Comparison of ENCODE assay signal across 15 cellular contexts in genomic region chr5:147437161-147437596, GRCh38.
DNase-seq lines count a peak whose midpoint lies in the region; ATAC-seq and TF ChIP-seq lines count a peak whose summit lies in the region.
"Had no signal": no experiment of that assay in that cellular context is flagged by ENCODE, and none has a peak within 500 bp of the region (broad histone marks: within the 10 kb centered on the region; RNA-seq: fewer than 3 reads in every experiment).

No MANE protein-coding gene starts in this region.

- in situ Hi-C loops in astrocyte of the spinal cord (cut with HindIII; ENCODE audit: low sequenced_read_pairs), result no loop called here

- DNase-seq in EH (ENCODE audit: low read depth) (peak; percentile 24), NB4 (ENCODE audit: low read depth) (peak; percentile 89), astrocyte of the spinal cord (ENCODE audit: low read depth, low spot score) (peak; percentile 89), neural crest cell (ENCODE audit: low read depth, low spot score) (no peak), 8988T (no peak)
- DNase-seq in stimulated activated CD8-positive, alpha-beta memory T cell treated with anti-CD3 and anti-CD28 coated beads, Interleukin-4, amount 100 ng/mL, for 48 hours, result no peak
- DNase-seq: activated CD4-positive, alpha-beta T cell treated with anti-CD3 and anti-CD28 coated beads, Interleukin-2, amount 10 ng/mL, durations not matched to agents 24 days and 14 days; activated T-cell treated with anti-CD3 and anti-CD28 coated beads, Interleukin-2, amount 50 U/mL, for 24 hours; NCI-H1417 treated with DMSO at 0.1 percent for 48 hours; NCI-H446 treated with DMSO at 0.1 percent for 48 hours; T-helper 2 cell; testis had no signal

- H3K4me3 ChIP-seq in NB4 (ENCODE audit: low read depth, low read length) (no peak overlapping the region), astrocyte of the spinal cord (ENCODE audit: low read depth, low read length) (no peak overlapping the region)
- H3K4me3 ChIP-seq: testis had no signal

- H3K4me1 Mint-ChIP-seq in neural crest cell, result peaks cover 60% of the 10 kb centered on the region
- H3K4me1 Mint-ChIP-seq: activated CD4-positive, alpha-beta T cell treated with anti-CD3 and anti-CD28 coated beads, Interleukin-2, amount 10 ng/mL, durations not matched to agents 24 days and 14 days had no signal

- H3K36me3 Mint-ChIP-seq in neural crest cell (ENCODE audit: low read depth), result peaks cover 5% of the 10 kb centered on the region

- no peak for TF ChIP-seq CTCF in NB4 (IDR thresholded peaks at IDR 0.05; ENCODE audit: low read depth, low read length)
- TF ChIP-seq CTCF in astrocyte of the spinal cord (IDR thresholded peaks at IDR 0.05; ENCODE audit: low read depth, low read length), result no peak
- no peak for TF ChIP-seq CTCF in neural crest cell (conservative IDR thresholded peaks at IDR 0.05)

- H3K27me3 Mint-ChIP-seq in neural crest cell (ENCODE audit: low read depth), result no peaks in the 10 kb centered on the region

- H3K4me3 Mint-ChIP-seq in neural crest cell, result peak overlapping the region; percentile 42
- H3K4me3 Mint-ChIP-seq: activated CD4-positive, alpha-beta T cell treated with anti-CD3 and anti-CD28 coated beads, Interleukin-2, amount 10 ng/mL, durations not matched to agents 24 days and 14 days; activated T-cell treated with anti-CD3 and anti-CD28 coated beads, Interleukin-2, amount 50 U/mL, for 24 hours had no signal

- peak overlapping the region; percentile 48 for H3K27ac Mint-ChIP-seq in neural crest cell (ENCODE audit: unreplicated experiment)
- H3K27ac Mint-ChIP-seq: activated CD4-positive, alpha-beta T cell treated with anti-CD3 and anti-CD28 coated beads, Interleukin-2, amount 10 ng/mL, durations not matched to agents 24 days and 14 days; activated T-cell treated with anti-CD3 and anti-CD28 coated beads, Interleukin-2, amount 50 U/mL, for 24 hours had no signal

- peaks cover under 1% of the 10 kb centered on the region for H3K9me3 Mint-ChIP-seq in neural crest cell
- H3K9me3 Mint-ChIP-seq: activated CD4-positive, alpha-beta T cell treated with anti-CD3 and anti-CD28 coated beads, Interleukin-2, amount 10 ng/mL, durations not matched to agents 24 days and 14 days; activated T-cell treated with anti-CD3 and anti-CD28 coated beads, Interleukin-2, amount 50 U/mL, for 24 hours had no signal

- no peak for TF ChIP-seq POLR2A in NB4 (IDR thresholded peaks at IDR 0.05; ENCODE audit: extremely low read depth, insufficient read length)

- ATAC-seq in HG03469 (IDR thresholded peaks at IDR 0.05; ENCODE audit: unreplicated experiment) (no peak), HG02623 (IDR thresholded peaks at IDR 0.05; ENCODE audit: unreplicated experiment) (no peak)
- ATAC-seq: HepG2 had no signal

Comparison
In these comparisons a context has a peak if more than half of its experiments do, and no peak if none do; other contexts are left out.
1. DNase-seq: peak in EH (single experiment), NB4 (single experiment) and astrocyte of the spinal cord (single experiment); none in neural crest cell (single experiment), stimulated activated CD8-positive, alpha-beta memory T cell treated with anti-CD3 and anti-CD28 coated beads, Interleukin-4, amount 100 ng/mL, for 48 hours (single experiment) and 8988T (single experiment).